27 cellular contexts compared by ENCODE assay signal in genomic region chr7:158369866-158370265, GRCh38.
"Had no signal": no experiment of that assay in that cellular context is flagged by ENCODE, and none has a peak within 500 bp of the region (broad histone marks: within the 10 kb centered on the region; RNA-seq: fewer than 3 reads in every experiment).

No MANE protein-coding gene starts in this region.

- H3K4me3 ChIP-seq: dorsolateral prefrontal cortex, gastrocnemius medialis, lung, mucosa of descending colon, neural progenitor cell, psoas muscle, skin epidermis, thoracic aorta, tibial nerve, upper lobe of right lung had no signal

- H3K27ac Mint-ChIP-seq: endodermal cell; memory B cell; mesothelial cell of epicardium; nephron; neural progenitor cell; stimulated activated naive B cell treated with anti-CD40 and anti-IgM and Interleukin-4, amounts not matched to agents 10 μg/mL and 1 μg/mL and 100 μg/mL, for 72 hours; stimulated activated naive CD8-positive, alpha-beta T cell treated with anti-CD3 and anti-CD28 coated beads, Interleukin-15, Interleukin-2, amounts not matched to agents 100 ng/mL and 50 ng/mL, for 24 hours had no signal

- H3K4me3 Mint-ChIP-seq: endodermal cell; memory B cell; mesothelial cell of epicardium; naive B cell; nephron; neural progenitor cell; stimulated activated naive B cell treated with anti-CD40 and anti-IgM and Interleukin-4, amounts not matched to agents 10 μg/mL and 1 μg/mL and 100 μg/mL, for 72 hours; stimulated activated naive CD8-positive, alpha-beta T cell treated with anti-CD3 and anti-CD28 coated beads, Interleukin-15, Interleukin-2, amounts not matched to agents 100 ng/mL and 50 ng/mL, for 24 hours had no signal

- ATAC-seq: esophagus mucosa; gastrocnemius medialis; left lobe of liver; mucosa of descending colon; psoas muscle; right cardiac atrium; stimulated activated naive B cell treated with anti-CD40 and anti-IgM and Interleukin-4, amounts not matched to agents 10 μg/mL and 1 μg/mL and 100 μg/mL, for 72 hours; upper lobe of right lung had no signal

- H3K9me3 ChIP-seq: gastrocnemius medialis, mucosa of descending colon, psoas muscle, thoracic aorta, tibial nerve, upper lobe of right lung had no signal

- H3K4me1 Mint-ChIP-seq: endodermal cell; memory B cell; mesothelial cell of epicardium; nephron; stimulated activated naive B cell treated with anti-CD40 and anti-IgM and Interleukin-4, amounts not matched to agents 10 μg/mL and 1 μg/mL and 100 μg/mL, for 72 hours had no signal

- H3K36me3 ChIP-seq: gastrocnemius medialis, neural progenitor cell, thoracic aorta, tibial nerve, upper lobe of right lung had no signal

- H3K4me1 ChIP-seq: gastrocnemius medialis, neural progenitor cell, psoas muscle, tibial nerve, upper lobe of right lung had no signal

- H3K9me3 Mint-ChIP-seq: endodermal cell; mesothelial cell of epicardium; stimulated activated naive CD8-positive, alpha-beta T cell treated with anti-CD3 and anti-CD28 coated beads, Interleukin-15, Interleukin-2, amounts not matched to agents 100 ng/mL and 50 ng/mL, for 24 hours had no signal

- H3K36me3 Mint-ChIP-seq: memory B cell; mesothelial cell of epicardium; naive B cell; neural progenitor cell; stimulated activated naive B cell treated with anti-CD40 and anti-IgM and Interleukin-4, amounts not matched to agents 10 μg/mL and 1 μg/mL and 100 μg/mL, for 72 hours had no signal

- H3K27ac ChIP-seq: dorsolateral prefrontal cortex, epithelial cell of prostate, gastrocnemius medialis, neural progenitor cell, psoas muscle, skin epidermis, thoracic aorta, tibial nerve, upper lobe of right lung had no signal

- H3K27me3 Mint-ChIP-seq: naive B cell had no signal

- H3K27me3 ChIP-seq: gastrocnemius medialis, neural progenitor cell, tibial nerve, upper lobe of right lung had no signal

- DNase-seq: cerebellar nuclear complex; effector CD4-positive, alpha-beta T cell; endodermal cell; foreskin fibroblast; gastrocnemius medialis; mucosa of descending colon; naive B cell; nucleus accumbens; psoas muscle; right cardiac atrium; stimulated activated CD4-positive, alpha-beta T cell treated with anti-CD3 and anti-CD28 coated beads, Interleukin-15, amount 100 ng/mL, for 24 hours; stimulated activated CD4-positive, alpha-beta T cell treated with anti-CD3 and anti-CD28 coated beads, Interleukin-2, amount 100 ng/mL, for 48 hours; stimulated activated naive B cell treated with anti-CD40 and anti-IgM and Interleukin-4, amounts not matched to agents 10 μg/mL and 1 μg/mL and 100 μg/mL, for 72 hours had no signal
